In genomic region chr5:138610468-138611294, GRCh38 we compare ENCODE assay signal across 8 cellular contexts. TPM values are rescaled to one million over a fixed set of nuclear protein-coding genes. Genes with fewer than 3 reads are reported as not detected.
DNase-seq lines count a peak whose midpoint lies in the region; ATAC-seq and TF ChIP-seq lines count a peak whose summit lies in the region.

No MANE protein-coding gene starts in this region.

- ATAC-seq in left lung, result peak; percentile 62
- no peak for ATAC-seq in GM19324 (IDR thresholded peaks at IDR 0.05; ENCODE audit: low FRiP score, unreplicated experiment)
- no peak for ATAC-seq in PC-3

- no peak overlapping the region for H3K4me3 ChIP-seq in left lung
- H3K4me3 ChIP-seq in thyroid gland (replicated peaks in 1 of 3), result peak overlapping the region in 1 of 3 donors; percentile 19
- no peak overlapping the region for H3K4me3 ChIP-seq in PC-3 (ENCODE audit: low read length)

- intact Hi-C loops in left lung (cut with DNase I) (no loop called here), thyroid gland (cut with DNase I) (no loop called here), PC-3 (cut with micrococcal nuclease) (no loop called here)

- no peaks in the 10 kb centered on the region for H3F3A ChIP-seq in PC-3 (ENCODE audit: low read length, unreplicated experiment)

- no peak for TF ChIP-seq POLR2A in thyroid gland (IDR thresholded peaks at IDR 0.05)

- CTCF ChIA-PET in PC-3 (lab: Charles Lee), result interaction anchor here (0.5 kb wide), 1 partner anchor 652 kb away, joined by 3 read pairs; no protein-coding TSS in a partner anchor

- no peaks in the 10 kb centered on the region for H3K27me3 ChIP-seq in left lung
- no peaks in the 10 kb centered on the region for H3K27me3 ChIP-seq in thyroid gland
- no peaks in the 10 kb centered on the region for H3K27me3 ChIP-seq in PC-3 (ENCODE audit: low read length)

- BruUV-seq in PC-3 (replicated peaks; lab: Mats Ljungman, UMichigan), result no TSS peak

- H3K9me3 ChIP-seq in left lung (no peaks in the 10 kb centered on the region), thyroid gland (no peaks in the 10 kb centered on the region), PC-3 (ENCODE audit: low read length) (no peaks in the 10 kb centered on the region)

- POLR2A ChIA-PET in PC-3 (lab: Charles Lee; ENCODE audit: unreplicated experiment), result no interaction called here

- 8 to 24% methylated on average over 10 to 17 of the region's 18 CpGs for WGBS in thyroid gland, 2 donors

- peak; percentile 30 for DNase-seq in NCI-H1092 treated with DMSO at 0.1 percent for 48 hours (lab: John Stamatoyannopoulos, UW)
- no peak for DNase-seq in NCI-H1092 (lab: John Stamatoyannopoulos, UW)
- DNase-seq in left lung, result no peak
- peak; percentile 72 to 74 for DNase-seq in thyroid gland
- no peak for DNase-seq in SIG-M5 treated with dmso at 0.1 percent for 504 hours (lab: John Stamatoyannopoulos, UW; ENCODE audit: unreplicated experiment)
- no peak for DNase-seq in PC-3

- no peaks in the 10 kb centered on the region for H4K20me1 ChIP-seq in PC-3 (ENCODE audit: low read length)

- no peaks in the 10 kb centered on the region for H3K79me2 ChIP-seq in PC-3 (ENCODE audit: low read length)

- peaks cover 5 to 25% of the 10 kb centered on the region in 2 donors for H3K4me1 ChIP-seq in left lung
- peaks cover 22 to 30% of the 10 kb centered on the region in 2 donors for H3K4me1 ChIP-seq in thyroid gland
- peaks cover 13% of the 10 kb centered on the region for H3K4me1 ChIP-seq in PC-3 (ENCODE audit: insufficient read depth, low read length)

- H3K27ac ChIP-seq in cingulate gyrus (ENCODE audit: low read depth, low read length) (peak overlapping the region; percentile 87), left lung (no peak overlapping the region), thyroid gland (peak overlapping the region; percentile 54 to 83 (median 76)), PC-3 (ENCODE audit: low read length) (no peak overlapping the region)

- no peak overlapping the region for H3K9ac ChIP-seq in PC-3 (ENCODE audit: low read length)

- H3K36me3 ChIP-seq in left lung (no peaks in the 10 kb centered on the region), thyroid gland (no peaks in the 10 kb centered on the region), PC-3 (ENCODE audit: low read depth, low read length) (no peaks in the 10 kb centered on the region)

- no peak overlapping the region for H2AFZ ChIP-seq in PC-3 (ENCODE audit: low read length)

- TF ChIP-seq CTCF in left lung (IDR thresholded peaks at IDR 0.05) (no peak), thyroid gland (IDR thresholded peaks at IDR 0.05) (peak in 2 of 6 experiments; percentile 8 to 22), PC-3 (conservative IDR thresholded peaks at IDR 0.05; ENCODE audit: low read depth, low read length) (no peak)

- no peak overlapping the region for H3K4me2 ChIP-seq in PC-3 (ENCODE audit: low read length)

- no peaks in the 10 kb centered on the region for H3K9me2 ChIP-seq in PC-3 (replicated peaks; ENCODE audit: low read length)

RNA-seq across cellular contexts. Expression of gene HSPA9, which starts 35.5 kb away (rescaled TPM):
- total RNA-seq in left lung (100 to 1,000 TPM; 128 to 205 TPM), thyroid gland (100 to 1,000 TPM; 253 to 556 (median 406) TPM), PC-3 (2014; rRNA removed) (346 and 432 TPM in 2 replicates)

Comparison
In these comparisons a context has a peak if more than half of its experiments do, and no peak if none do; other contexts are left out.
1. DNase-seq: peak in NCI-H1092 treated with DMSO at 0.1 percent for 48 hours (single experiment) and thyroid gland (2 of 2); none in NCI-H1092 (single experiment), left lung (0 of 2), SIG-M5 treated with dmso at 0.1 percent for 504 hours (single experiment) and PC-3 (single experiment).
2. H3K27ac ChIP-seq: peak in cingulate gyrus (single experiment) and thyroid gland (3 of 3); none in left lung (0 of 2) and PC-3 (single experiment).